In genomic region chr14:21236948-21237797, GRCh38 we compare ENCODE assay signal across 1 cellular context.
TF ChIP-seq lines count a peak whose summit lies in the region.

No MANE protein-coding gene starts in this region.

TF ChIP-seq in IMR-90, 13 proteins besides CTCF, POLR2A, EP300 and RAD21:
- no peak for TF ChIP-seq CEBPB (IDR thresholded peaks at IDR 0.05; ENCODE audit: low read depth, low read length)
